ENCODE assay signal across 12 cellular contexts in genomic region chr6:108850669-108851467, GRCh38. TPM values are rescaled to one million over a fixed set of nuclear protein-coding genes. Genes with fewer than 3 reads are reported as not detected.
DNase-seq lines count a peak whose midpoint lies in the region; ATAC-seq, FAIRE-seq and TF ChIP-seq lines count a peak whose summit lies in the region.
"Had no signal": no experiment of that assay in that cellular context is flagged by ENCODE, and none has a peak within 500 bp of the region (broad histone marks: within the 10 kb centered on the region; RNA-seq: fewer than 3 reads in every experiment).

No MANE protein-coding gene starts in this region.

- H3K14ac ChIP-seq in IMR-90 (replicated peaks; ENCODE audit: low read depth, low read length) = no peak overlapping the region

- H3K9ac ChIP-seq in IMR-90 (ENCODE audit: low read depth, low read length) = no peak overlapping the region
- peak overlapping the region in 1 of 2 donors; percentile 17 for H3K9ac ChIP-seq in kidney (ENCODE audit: low read length in 2 of 2)

- no peak overlapping the region for H3K56ac ChIP-seq in IMR-90 (ENCODE audit: extremely low read depth, insufficient read depth, low read length)

- CTCF ChIA-PET in IMR-90 (lab: Yijun Ruan, JAX) = interaction anchor here (1.4 kb wide), 1 partner anchor 26 kb away, joined by 3 read pairs; no protein-coding TSS in a partner anchor

- 0 out of 2 replicates have a peak, but pooled peaks cover 2% of the 10 kb centered on the region for H4K20me1 ChIP-seq in IMR-90 (ENCODE audit: insufficient read depth, low read length)

- 0 out of 2 replicates have a peak overlapping the region, but pooled peaks have one; percentile 25 for H3K23ac ChIP-seq in IMR-90 (ENCODE audit: low read depth, low read length)

- no peak overlapping the region for H4K5ac ChIP-seq in IMR-90 (ENCODE audit: low read depth, low read length)

- H2AFZ ChIP-seq in IMR-90 (replicated peaks; ENCODE audit: low read length, poor library complexity) = no peak overlapping the region

- H3K9me1 ChIP-seq in IMR-90 (ENCODE audit: insufficient read depth, low read length) = peaks cover 7% of the 10 kb centered on the region

- no peak overlapping the region for H4K8ac ChIP-seq in IMR-90 (ENCODE audit: low read depth in 2 of 2, low read length in 2 of 2)

- no peak for TF ChIP-seq EP300 in sigmoid colon (IDR thresholded peaks at IDR 0.05)

- TF ChIP-seq CTCF in IMR-90 (conservative IDR thresholded peaks at IDR 0.05; ENCODE audit: low read depth, low read length) (no peak), bronchial epithelial cell (IDR thresholded peaks at IDR 0.05; ENCODE audit: insufficient read depth, low read length, severe bottlenecking) (no peak), kidney (IDR thresholded peaks at IDR 0.05; ENCODE audit: borderline replicate concordance, extremely low read depth, insufficient read depth) (no peak), sigmoid colon (IDR thresholded peaks at IDR 0.05) (no peak)

- TF ChIP-seq RAD21 in IMR-90 (IDR thresholded peaks at IDR 0.05; ENCODE audit: low read length) = no peak

- dilution Hi-C loops in IMR-90 (cut with HindIII; ENCODE audit: low sequenced_read_pairs, unreplicated experiment) = no loop called here

- H2BK15ac ChIP-seq in IMR-90 (ENCODE audit: low read depth, low read length) = no peak overlapping the region; the same call in 2 of the 3 replicates

- H3K4me1 ChIP-seq in IMR-90 (ENCODE audit: control insufficient read depth, insufficient read depth, low read length) (peaks cover 4% of the 10 kb centered on the region), kidney (ENCODE audit: control insufficient read depth in 1 of 2, insufficient read depth in 1 of 2, low read depth in 1 of 2, low read length in 2 of 2) (peaks cover 6 to 12% of the 10 kb centered on the region in 2 donors), sigmoid colon (peaks cover 0 to 11% (median 8%) of the 10 kb centered on the region in 4 donors)

- WGBS in IMR-90 (ENCODE audit: extremely low coverage in 2 of 2, insufficient read length in 1 of 2), 2 experiments = 65% methylated on average over 4 of the region's 10 CpGs; no CpG with 5 or more reads in 1 of the 2 experiments
- WGBS in sigmoid colon, 2 donors = 60 to 76% methylated on average over 10 of the region's 10 CpGs

- H2BK20ac ChIP-seq in IMR-90 (ENCODE audit: low read depth, low read length) = no peak overlapping the region

- no peaks in the 10 kb centered on the region for H3K9me3 ChIP-seq in IMR-90 (ENCODE audit: control insufficient read depth, insufficient read depth, low read length)
- H3K9me3 ChIP-seq in kidney (ENCODE audit: control insufficient read depth in 1 of 2, low read length in 2 of 2) = no peaks in the 10 kb centered on the region
- no peaks in the 10 kb centered on the region for H3K9me3 ChIP-seq in sigmoid colon

- ATAC-seq in IMR-90 (ENCODE audit: low read depth) = no peak
- no peak for ATAC-seq in GM18505 (IDR thresholded peaks at IDR 0.05; ENCODE audit: unreplicated experiment)
- no peak for ATAC-seq in GM19395 (IDR thresholded peaks at IDR 0.05; ENCODE audit: unreplicated experiment)
- no peak for ATAC-seq in GM19463 (IDR thresholded peaks at IDR 0.05; ENCODE audit: unreplicated experiment)
- ATAC-seq: activated CD8-positive, alpha-beta T cell treated with anti-CD3 and anti-CD28 coated beads for 36 hours had no signal

- no peak overlapping the region for H2BK120ac ChIP-seq in IMR-90 (ENCODE audit: low read depth, low read length)

- H3K27me3 ChIP-seq in IMR-90 (ENCODE audit: control insufficient read depth, insufficient read depth, low read length) = no peaks in the 10 kb centered on the region
- no peaks in the 10 kb centered on the region for H3K27me3 ChIP-seq in bronchial epithelial cell (ENCODE audit: control insufficient read depth, insufficient read depth, low read length)
- no peaks in the 10 kb centered on the region for H3K27me3 ChIP-seq in sigmoid colon

- POLR2A ChIA-PET in IMR-90 (lab: Charles Lee; ENCODE audit: unreplicated experiment) = no interaction called here

- no peak overlapping the region for H2AK9ac ChIP-seq in IMR-90 (replicated peaks; ENCODE audit: low read depth, low read length, poor library complexity)

- H3K4me2 ChIP-seq in IMR-90 (ENCODE audit: low read depth, low read length) = 0 out of 2 replicates have a peak overlapping the region, but pooled peaks have one; percentile 21

- no peak overlapping the region for H3K18ac ChIP-seq in IMR-90 (ENCODE audit: low read depth, low read length)

- H3K79me1 ChIP-seq in IMR-90 (ENCODE audit: low read depth in 1 of 2, low read length in 2 of 2) = peaks cover 0 to 3% of the 10 kb centered on the region in 2 experiments; a peak in 1 of 4 replicates

- H4K91ac ChIP-seq in IMR-90 (ENCODE audit: insufficient read depth, low read depth, low read length) = no peak overlapping the region

- no peak overlapping the region for H3K27ac ChIP-seq in IMR-90 (ENCODE audit: insufficient read depth, low read length)
- peak overlapping the region; percentile 71 to 79 for H3K27ac ChIP-seq in kidney (ENCODE audit: low read depth in 2 of 2, low read length in 2 of 2)
- H3K27ac ChIP-seq in sigmoid colon = peak overlapping the region; percentile 1 to 33 (median 21)

- in situ Hi-C loops in IMR-90 (cut with MboI; ENCODE audit: low sequenced_read_pairs) = no loop called here

- intact Hi-C loops in IMR-90 (cut with micrococcal nuclease) = no loop called here
- intact Hi-C loops in kidney (cut with DNase I) = no loop called here
- intact Hi-C loops in sigmoid colon (cut with DNase I) = no loop called here

- no peak overlapping the region for H2BK5ac ChIP-seq in IMR-90 (ENCODE audit: low read depth, low read length, poor library complexity, severe bottlenecking)

- BruUV-seq in IMR-90 (replicated peaks; lab: Mats Ljungman, UMichigan) = no TSS peak

- FAIRE-seq in bronchial epithelial cell (lab: Jason Lieb, UNC) = peak; percentile 68
- FAIRE-seq in kidney (lab: Jason Lieb, UNC) = no peak
- FAIRE-seq: endometrium had no signal

- H3K36me3 ChIP-seq in IMR-90 (ENCODE audit: control insufficient read depth, insufficient read depth, low read length) (no peaks in the 10 kb centered on the region), bronchial epithelial cell (ENCODE audit: control insufficient read depth, insufficient read depth, low read length) (peaks cover 2% of the 10 kb centered on the region), kidney (ENCODE audit: control insufficient read depth in 1 of 2, insufficient read depth in 2 of 2, low read length in 2 of 2) (peaks cover 0 to 8% of the 10 kb centered on the region in 2 donors), sigmoid colon (peaks cover 0 to 19% (median 2%) of the 10 kb centered on the region in 4 donors)

- no peak overlapping the region for H3K4me3 ChIP-seq in IMR-90 (ENCODE audit: insufficient read depth, low read depth, low read length)
- no peak overlapping the region for H3K4me3 ChIP-seq in bronchial epithelial cell (ENCODE audit: low read depth, low read length)
- H3K4me3 ChIP-seq in kidney (ENCODE audit: low read length in 2 of 2) = peak overlapping the region in 1 of 2 donors; percentile 18
- H3K4me3 ChIP-seq in sigmoid colon = no peak overlapping the region

- DNase-seq in IMR-90 (no peak), bronchial epithelial cell (ENCODE audit: low read depth) (no peak), kidney (no peak), sigmoid colon (no peak), dedifferentiated amniotic fluid mesenchymal stem cell (ENCODE audit: extremely low spot score) (no peak)
- DNase-seq: activated CD8-positive, alpha-beta T cell treated with anti-CD3 and anti-CD28 coated beads for 36 hours; activated naive CD8-positive, alpha-beta T cell treated with anti-CD3 and anti-CD28 coated beads, Interleukin-2, amount 10 ng/mL, durations not matched to agents 7 days and 5 days; NCI-H2081 treated with DMSO at 0.1 percent for 48 hours had no signal

- TF ChIP-seq POLR2A in IMR-90 (IDR thresholded peaks at IDR 0.05; ENCODE audit: low read depth, low read length) = no peak
- TF ChIP-seq POLR2A in sigmoid colon (IDR thresholded peaks at IDR 0.05) = no peak
- TF ChIP-seq POLR2A in GM18505 (IDR thresholded peaks at IDR 0.05; ENCODE audit: borderline replicate concordance, extremely low read depth, insufficient read depth, insufficient read length) = no peak

- no peak overlapping the region for H3K4ac ChIP-seq in IMR-90 (ENCODE audit: low read depth, low read length)

- H2AK5ac ChIP-seq in IMR-90 (ENCODE audit: low read depth, low read length) = no peak overlapping the region

TF ChIP-seq in IMR-90, 13 proteins besides CTCF, POLR2A, EP300 and RAD21:
- TF ChIP-seq, protein P1, sequence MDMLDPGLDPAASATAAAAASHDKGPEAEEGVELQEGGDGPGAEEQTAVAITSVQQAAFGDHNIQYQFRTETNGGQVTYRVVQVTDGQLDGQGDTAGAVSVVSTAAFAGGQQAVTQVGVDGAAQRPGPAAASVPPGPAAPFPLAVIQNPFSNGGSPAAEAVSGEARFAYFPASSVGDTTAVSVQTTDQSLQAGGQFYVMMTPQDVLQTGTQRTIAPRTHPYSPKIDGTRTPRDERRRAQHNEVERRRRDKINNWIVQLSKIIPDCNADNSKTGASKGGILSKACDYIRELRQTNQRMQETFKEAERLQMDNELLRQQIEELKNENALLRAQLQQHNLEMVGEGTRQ (IDR thresholded peaks at IDR 0.05; ENCODE audit: low read depth, low read length) = 0 out of 2 replicates have a peak, but pooled peaks have one; percentile 20
- TF ChIP-seq RFX5 (IDR thresholded peaks at IDR 0.05; ENCODE audit: low read depth, low read length) = no peak
- peak; percentile 37; the same call in 1 of the 2 replicates for TF ChIP-seq CEBPB (IDR thresholded peaks at IDR 0.05; ENCODE audit: low read depth, low read length)

RNA-seq across cellular contexts. Expression of gene ARMC2, which starts 2.6 kb away (rescaled TPM):
- total RNA-seq in IMR-90 (2012; rRNA removed) = 0.56 and 0.72 TPM in 2 replicates
- 3.5 and 3.9 TPM in 2 replicates for polyA plus RNA-seq in IMR-90 (2012; rRNA removed)
- 0.78 and 1.5 TPM in 2 replicates for polyA plus RNA-seq in IMR-90 (2012; cell fraction: cytosol; rRNA removed)
- 0.81 and 5.1 TPM in 2 replicates for polyA plus RNA-seq in IMR-90 (2012; cell fraction: nucleus; rRNA removed; ENCODE audit: low replicate concordance)
- 0.26 and 0.77 TPM in 2 replicates for total RNA-seq in bronchial epithelial cell
- total RNA-seq in kidney = 12.7 TPM
- polyA plus RNA-seq in kidney (ENCODE audit: insufficient read depth, low read depth, low replicate concordance) = 1.9 TPM
- 1 to 10 TPM; 2.5 to 8.6 (median 3.4) TPM for total RNA-seq in sigmoid colon
- polyA plus RNA-seq in sigmoid colon = 1 to 10 TPM in 2 of 3 donors, under 1 TPM in 1; under 0.01 to 2.5 (median 1.4) TPM
